In genomic region chr14:67622675-67623074, GRCh38 we compare ENCODE assay signal across 8 cellular contexts.
DNase-seq lines count a peak whose midpoint lies in the region; ATAC-seq and TF ChIP-seq lines count a peak whose summit lies in the region.

No MANE protein-coding gene starts in this region.

- POLR2A ChIA-PET in HEK293 (lab: Yijun Ruan, JAX), result no interaction called here

- TF ChIP-seq CTCF in HEK293 (tag by site-specific recombination; IDR thresholded peaks at IDR 0.05), result no peak

- CTCF ChIA-PET in HEK293 (lab: Yijun Ruan, JAX), result interaction anchor here (0.5 to 1.1 kb wide), 3 partner anchors 23 to 96 kb away, joined by 3 to 5 read pairs (median 4); no protein-coding TSS in a partner anchor

- DNase-seq in ACHN (peak; percentile 26), SW 1271 (lab: John Stamatoyannopoulos, UW) (peak; percentile 54 to 90), fibroblast of peridontal ligament (ENCODE audit: extremely low read depth) (peak; percentile 68), putamen (ENCODE audit: low spot score) (peak; percentile 76)
- no peak for DNase-seq in activated CD8-positive, alpha-beta memory T cell treated with anti-CD3 and anti-CD28 coated beads for 24 hours
- DNase-seq in effector CD4-positive, alpha-beta T cell, result no peak

- no peak overlapping the region for H3K27ac ChIP-seq in HEK293 (ENCODE audit: extremely low read depth, low read depth, low read length)

- no peak for ATAC-seq in GM19463 (IDR thresholded peaks at IDR 0.05; ENCODE audit: unreplicated experiment)

- peaks cover 0 to 8% of the 10 kb centered on the region in 2 experiments; a peak in 1 of 3 replicates for H3K36me3 ChIP-seq in HEK293 (ENCODE audit: control insufficient read depth in 2 of 2, insufficient read depth in 1 of 2, low read length in 2 of 2)

- H3K9me3 ChIP-seq in HEK293 (ENCODE audit: control insufficient read depth, insufficient read depth, low read depth, low read length), result no peaks in the 10 kb centered on the region

- H3K4me1 ChIP-seq in HEK293 (ENCODE audit: control insufficient read depth, insufficient read depth, low read length), result peaks cover 13% of the 10 kb centered on the region

- H3K4me3 ChIP-seq in HEK293 (ENCODE audit: low read depth, low read length), result no peak overlapping the region

- in situ Hi-C loops in ACHN (cut with HindIII; ENCODE audit: low pct_ligation_motif_present, low pct_unique_long_range_greater_than_20kb, low sequenced_read_pairs), result no loop called here

TF ChIP-seq in HEK293, 187 proteins besides CTCF, POLR2A, EP300 and RAD21 (continues in another document):
- TF ChIP-seq, protein P1, sequence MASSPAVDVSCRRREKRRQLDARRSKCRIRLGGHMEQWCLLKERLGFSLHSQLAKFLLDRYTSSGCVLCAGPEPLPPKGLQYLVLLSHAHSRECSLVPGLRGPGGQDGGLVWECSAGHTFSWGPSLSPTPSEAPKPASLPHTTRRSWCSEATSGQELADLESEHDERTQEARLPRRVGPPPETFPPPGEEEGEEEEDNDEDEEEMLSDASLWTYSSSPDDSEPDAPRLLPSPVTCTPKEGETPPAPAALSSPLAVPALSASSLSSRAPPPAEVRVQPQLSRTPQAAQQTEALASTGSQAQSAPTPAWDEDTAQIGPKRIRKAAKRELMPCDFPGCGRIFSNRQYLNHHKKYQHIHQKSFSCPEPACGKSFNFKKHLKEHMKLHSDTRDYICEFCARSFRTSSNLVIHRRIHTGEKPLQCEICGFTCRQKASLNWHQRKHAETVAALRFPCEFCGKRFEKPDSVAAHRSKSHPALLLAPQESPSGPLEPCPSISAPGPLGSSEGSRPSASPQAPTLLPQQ (tag by site-specific recombination; IDR thresholded peaks at IDR 0.05), result 0 out of 2 replicates have a peak, but pooled peaks have one; percentile 17
- TF ChIP-seq ZNF280D (tag by site-specific recombination; IDR thresholded peaks at IDR 0.05) (no peak), ZNF354C (tag by site-specific recombination; IDR thresholded peaks at IDR 0.05; ENCODE audit: borderline replicate concordance, low read depth) (no peak), ZNF366 (tag by site-specific recombination; conservative IDR thresholded peaks at IDR 0.05) (no peak), OSR2 (tag by site-specific recombination; IDR thresholded peaks at IDR 0.05) (0 out of 2 replicates have a peak, but pooled peaks have one; percentile 17), TRIM28 (IDR thresholded peaks at IDR 0.05; ENCODE audit: borderline replicate concordance, low read length) (peak; percentile 85; the same call in 1 of the 2 replicates), ZNF530 (tag by site-specific recombination; IDR thresholded peaks at IDR 0.05; ENCODE audit: low read depth) (no peak), ZNF302 (tag by site-specific recombination; IDR thresholded peaks at IDR 0.05; ENCODE audit: low read depth) (no peak), ZBTB17 (tag by site-specific recombination; IDR thresholded peaks at IDR 0.05) (peak; percentile 81), YY2 (tag by site-specific recombination; IDR thresholded peaks at IDR 0.05) (no peak), SCRT2 (tag by site-specific recombination; IDR thresholded peaks at IDR 0.05) (no peak), ZNF335 (tag by site-specific recombination; conservative IDR thresholded peaks at IDR 0.05) (0 out of 2 replicates have a peak, but pooled peaks have one; percentile 7), ZSCAN23 (tag by site-specific recombination; IDR thresholded peaks at IDR 0.05) (no peak), ZBTB6 (tag by site-specific recombination; IDR thresholded peaks at IDR 0.05) (peak; percentile 63; the same call in 1 of the 2 replicates), ATF2 (tag by site-specific recombination; IDR thresholded peaks at IDR 0.05; ENCODE audit: low read depth) (no peak), KLF9 (tag by site-specific recombination; IDR thresholded peaks at IDR 0.05; ENCODE audit: low read depth) (peak; percentile 26; the same call in 1 of the 2 replicates), ZNF629 (tag by site-specific recombination; IDR thresholded peaks at IDR 0.05) (no peak), SETDB1 (IDR thresholded peaks at IDR 0.05; ENCODE audit: insufficient read length, low read length) (no peak), ZNF645 (tag by site-specific recombination; IDR thresholded peaks at IDR 0.05) (no peak), ZNF791 (tag by site-specific recombination; IDR thresholded peaks at IDR 0.05) (no peak), ZNF521 (tag by site-specific recombination; IDR thresholded peaks at IDR 0.05) (no peak), BCL11A (tag by site-specific recombination; IDR thresholded peaks at IDR 0.05; ENCODE audit: low read depth) (no peak), ZNF670 (tag by site-specific recombination; IDR thresholded peaks at IDR 0.05; ENCODE audit: low read depth) (no peak)
- TF ChIP-seq, protein P2, sequence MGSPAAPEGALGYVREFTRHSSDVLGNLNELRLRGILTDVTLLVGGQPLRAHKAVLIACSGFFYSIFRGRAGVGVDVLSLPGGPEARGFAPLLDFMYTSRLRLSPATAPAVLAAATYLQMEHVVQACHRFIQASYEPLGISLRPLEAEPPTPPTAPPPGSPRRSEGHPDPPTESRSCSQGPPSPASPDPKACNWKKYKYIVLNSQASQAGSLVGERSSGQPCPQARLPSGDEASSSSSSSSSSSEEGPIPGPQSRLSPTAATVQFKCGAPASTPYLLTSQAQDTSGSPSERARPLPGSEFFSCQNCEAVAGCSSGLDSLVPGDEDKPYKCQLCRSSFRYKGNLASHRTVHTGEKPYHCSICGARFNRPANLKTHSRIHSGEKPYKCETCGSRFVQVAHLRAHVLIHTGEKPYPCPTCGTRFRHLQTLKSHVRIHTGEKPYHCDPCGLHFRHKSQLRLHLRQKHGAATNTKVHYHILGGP (tag by site-specific recombination; IDR thresholded peaks at IDR 0.05), result no peak
- TF ChIP-seq, protein P3, sequence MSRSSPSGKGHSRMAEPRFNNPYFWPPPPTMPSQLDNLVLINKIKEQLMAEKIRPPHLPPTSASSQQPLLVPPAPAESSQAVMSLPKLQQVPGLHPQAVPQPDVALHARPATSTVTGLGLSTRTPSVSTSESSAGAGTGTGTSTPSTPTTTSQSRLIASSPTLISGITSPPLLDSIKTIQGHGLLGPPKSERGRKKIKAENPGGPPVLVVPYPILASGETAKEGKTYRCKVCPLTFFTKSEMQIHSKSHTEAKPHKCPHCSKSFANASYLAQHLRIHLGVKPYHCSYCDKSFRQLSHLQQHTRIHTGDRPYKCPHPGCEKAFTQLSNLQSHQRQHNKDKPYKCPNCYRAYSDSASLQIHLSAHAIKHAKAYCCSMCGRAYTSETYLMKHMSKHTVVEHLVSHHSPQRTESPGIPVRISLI (tag by site-specific recombination; IDR thresholded peaks at IDR 0.05), result no peak

Comparison
In these comparisons a context has a peak if more than half of its experiments do, and no peak if none do; other contexts are left out.
1. DNase-seq: peak in ACHN (single experiment), SW 1271 (2 of 2), fibroblast of peridontal ligament (single experiment) and putamen (single experiment); none in activated CD8-positive, alpha-beta memory T cell treated with anti-CD3 and anti-CD28 coated beads for 24 hours (single experiment) and effector CD4-positive, alpha-beta T cell (single experiment).